Comparison of ENCODE assay signal across 15 cellular contexts in the genomic region with DNA sequence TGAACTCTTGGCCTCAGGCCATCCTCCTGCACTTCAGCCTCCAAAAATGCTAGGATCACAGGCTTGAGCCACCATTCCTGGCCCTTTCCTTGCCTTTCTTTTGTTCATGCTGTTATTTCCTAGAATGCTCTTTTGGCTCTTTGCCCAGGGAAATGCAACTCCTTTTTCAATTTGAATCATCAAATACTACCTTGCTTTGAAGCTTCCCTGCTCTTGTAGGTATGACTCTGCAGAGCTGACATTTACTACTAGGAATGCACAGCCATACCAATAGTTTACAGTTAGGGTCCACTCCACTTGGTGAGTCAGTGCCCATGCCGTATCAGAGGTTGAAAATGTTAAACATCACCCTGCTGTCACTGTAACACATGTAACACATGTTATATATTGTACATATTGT.
DNase-seq lines count a peak whose midpoint lies in the region; ATAC-seq and TF ChIP-seq lines count a peak whose summit lies in the region.
"Had no signal": no experiment of that assay in that cellular context is flagged by ENCODE, and none has a peak within 500 bp of the region (broad histone marks: within the 10 kb centered on the region; RNA-seq: fewer than 3 reads in every experiment).

No MANE protein-coding gene starts in this region.

- POLR2A ChIA-PET in RWPE1 (lab: Yijun Ruan, JAX; ENCODE audit: low non-redundant PET) = no interaction called here

- no peak for TF ChIP-seq CTCF in RWPE1 (conservative IDR thresholded peaks at IDR 0.05; ENCODE audit: low read depth)
- no peak for TF ChIP-seq CTCF in fibroblast of villous mesenchyme (IDR thresholded peaks at IDR 0.05; ENCODE audit: insufficient read depth, low read depth, low read length)

- H3K27ac ChIP-seq in RWPE1 = no peak overlapping the region
- H3K27ac ChIP-seq: 22Rv1, parathyroid adenoma, WERI-Rb-1 had no signal

- no peak for ATAC-seq in GM18519 (IDR thresholded peaks at IDR 0.05; ENCODE audit: low FRiP score, unreplicated experiment)

- DNase-seq in DMS 273 (lab: John Stamatoyannopoulos, UW; ENCODE audit: unreplicated experiment) = peak; percentile 3
- no peak for DNase-seq in DMS 273 treated with DMSO at 0.1 percent for 48 hours (lab: John Stamatoyannopoulos, UW)
- peak; percentile 31 for DNase-seq in HK-2 (ENCODE audit: unreplicated experiment)
- peak; percentile 84 for DNase-seq in RWPE1 (ENCODE audit: low spot score)
- peak; percentile 26 for DNase-seq in fibroblast of villous mesenchyme (ENCODE audit: low read depth)
- DNase-seq in superior temporal gyrus (ENCODE audit: extremely low spot score) = no peak
- no peak for DNase-seq in cerebellar nuclear complex (lab: John Stamatoyannopoulos, UW)
- DNase-seq: activated gamma-delta T cell treated with Interleukin-2 at 50 U/mL for 16 hours; effector CD4-positive, alpha-beta T cell; NCI-H1694 treated with DMSO at 0.1 percent for 48 hours; stimulated activated CD4-positive, alpha-beta T cell treated with anti-CD3 and anti-CD28 coated beads, Interleukin-2, amount 100 ng/mL, for 48 hours; WERI-Rb-1 had no signal

- CTCF ChIA-PET in RWPE1 (lab: Yijun Ruan, JAX) = interaction anchor here (0.6 to 1.2 kb wide), 3 partner anchors 36 to 404 kb away, joined by 3 to 6 read pairs (median 3); no protein-coding TSS in a partner anchor

- H3K4me3 ChIP-seq in fibroblast of villous mesenchyme (ENCODE audit: low read depth, low read length) = no peak overlapping the region

Comparison
In these comparisons a context has a peak if more than half of its experiments do, and no peak if none do; other contexts are left out.
1. DNase-seq: peak in DMS 273 (single experiment), HK-2 (single experiment), RWPE1 (single experiment) and fibroblast of villous mesenchyme (single experiment); none in DMS 273 treated with DMSO at 0.1 percent for 48 hours (single experiment), superior temporal gyrus (single experiment) and cerebellar nuclear complex (0 of 2).